Comparison of ENCODE assay signal across 16 cellular contexts in the genomic region with DNA sequence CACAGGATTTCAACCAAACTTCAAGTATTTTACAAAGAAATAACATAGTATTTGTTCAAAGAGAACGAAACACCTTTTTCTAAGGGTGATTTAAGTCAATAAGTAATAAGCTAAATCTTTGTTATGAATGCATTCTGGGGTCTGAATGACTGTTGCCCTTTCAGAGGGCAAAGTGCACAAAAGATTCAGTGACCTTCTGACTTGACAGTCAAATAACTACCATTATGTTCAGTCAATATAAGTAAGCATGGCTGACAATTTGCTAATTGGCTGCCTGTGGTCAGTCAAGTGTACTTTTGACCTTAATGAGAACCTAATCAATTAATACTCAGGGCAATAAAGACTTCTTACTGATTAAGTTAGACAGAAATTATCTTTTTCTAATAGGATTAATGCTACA.
DNase-seq lines count a peak whose midpoint lies in the region; ATAC-seq, FAIRE-seq and TF ChIP-seq lines count a peak whose summit lies in the region.
"Had no signal": no experiment of that assay in that cellular context is flagged by ENCODE, and none has a peak within 500 bp of the region (broad histone marks: within the 10 kb centered on the region; RNA-seq: fewer than 3 reads in every experiment).

No MANE protein-coding gene starts in this region.

- H3K36me3 ChIP-seq in GM12878 (ENCODE audit: control insufficient read depth in 2 of 2, insufficient read depth in 2 of 2, low read length in 1 of 2) (no peaks in the 10 kb centered on the region), neuronal stem cell (replicated peaks in 1 of 2; ENCODE audit: control insufficient read depth in 2 of 2, insufficient read depth in 2 of 2, low read length in 2 of 2) (no peaks in the 10 kb centered on the region), MG63 (no peaks in the 10 kb centered on the region)
- H3K36me3 ChIP-seq: BE2C, HAP-1 had no signal

- H3K9ac ChIP-seq in GM12878 (ENCODE audit: control insufficient read depth, insufficient read depth, low read length) (no peak overlapping the region), neuronal stem cell (ENCODE audit: low read depth, low read length, poor library complexity) (no peak overlapping the region)

- no peak overlapping the region for H2BK5ac ChIP-seq in neuronal stem cell (ENCODE audit: low read length)

- no peak overlapping the region for H2AFZ ChIP-seq in GM12878 (ENCODE audit: control insufficient read depth, low read depth, low read length)
- H2AFZ ChIP-seq in neuronal stem cell (ENCODE audit: low read length), result no peak overlapping the region
- H2AFZ ChIP-seq: GM23338 had no signal

- H3K4me3 ChIP-seq in A549, result no peak overlapping the region
- no peak overlapping the region for H3K4me3 ChIP-seq in GM12878
- H3K4me3 ChIP-seq in neuronal stem cell (ENCODE audit: low read length in 2 of 2), result no peak overlapping the region
- no peak overlapping the region for H3K4me3 ChIP-seq in MG63
- H3K4me3 ChIP-seq: GM23338, HAP-1 had no signal

- DNase-seq in A549 (ENCODE audit: low read depth in 1 of 2, low spot score in 1 of 2) (no peak), GM12891 (ENCODE audit: insufficient read length, low spot score) (no peak), GM12878 (ENCODE audit: low read depth, low spot score) (no peak), neuronal stem cell (ENCODE audit: low spot score) (peak; percentile 27), GOT3 (lab: John Stamatoyannopoulos, UW) (no peak), MG63 (no peak), NCI-H187 treated with DMSO at 0.1 percent for 48 hours (lab: John Stamatoyannopoulos, UW) (no peak)
- DNase-seq: BE2C; CD4-positive, alpha-beta memory T cell; COR-L47; DND-41; GDM1 had no signal

- H3K18ac ChIP-seq in neuronal stem cell (ENCODE audit: low read length), result no peak overlapping the region

- intact Hi-C loops in GM12878 (cut with micrococcal nuclease; ENCODE audit: unreplicated experiment), result no loop called here

- FAIRE-seq in A549 (lab: Jason Lieb, UNC) (peak; percentile 95), GM12891 (lab: Jason Lieb, UNC) (peak; percentile 13), GM12878 (lab: Jason Lieb, UNC) (no peak)
- FAIRE-seq: A204.1 had no signal

- CTCF ChIA-PET in A549 (lab: Yijun Ruan, JAX) (interaction anchor here (1.0 to 1.5 kb wide), 2 partner anchors 8 to 12 kb away, joined by 3 read pairs; no protein-coding TSS in a partner anchor), GM12878 (lab: Yijun Ruan, JAX) (no interaction called here)

- H3K4me1 ChIP-seq in A549 (no peaks in the 10 kb centered on the region), GM12878 (ENCODE audit: control insufficient read depth, insufficient read depth, low read length) (no peaks in the 10 kb centered on the region), neuronal stem cell (ENCODE audit: control insufficient read depth in 2 of 2, insufficient read depth in 1 of 2, low read depth in 1 of 2, low read length in 2 of 2) (peaks cover 0 to 4% of the 10 kb centered on the region in 2 donors)
- H3K4me1 ChIP-seq: HAP-1 had no signal

- H2BK12ac ChIP-seq in neuronal stem cell (ENCODE audit: low read length), result no peak overlapping the region

- no peak overlapping the region for H3K4me2 ChIP-seq in A549
- H3K4me2 ChIP-seq in GM12878 (ENCODE audit: control insufficient read depth, insufficient read depth), result no peak overlapping the region
- H3K4me2 ChIP-seq in neuronal stem cell (ENCODE audit: insufficient read depth, low read length, poor library complexity, severe bottlenecking), result no peak overlapping the region
- H3K4me2 ChIP-seq: GM23338 had no signal

- TF ChIP-seq RAD21 in A549 (conservative IDR thresholded peaks at IDR 0.05 in 1 of 2, IDR thresholded peaks at IDR 0.05 in 1 of 2), result no peak
- no peak for TF ChIP-seq RAD21 in GM12878 (IDR thresholded peaks at IDR 0.05; ENCODE audit: insufficient read depth, low read depth, low read length)

- H3K27ac ChIP-seq in A549 (no peak overlapping the region), GM12878 (ENCODE audit: control insufficient read depth, insufficient read depth) (no peak overlapping the region), neuronal stem cell (replicated peaks; ENCODE audit: low read length) (no peak overlapping the region)
- H3K27ac ChIP-seq: C4-2B had no signal

- no peaks in the 10 kb centered on the region for H3K79me1 ChIP-seq in neuronal stem cell (ENCODE audit: low read depth, low read length)

- H3K4ac ChIP-seq in neuronal stem cell (ENCODE audit: low read length), result no peak overlapping the region

- in situ Hi-C loops in GM12878 (cut with MboI), result no loop called here

- no peak for TF ChIP-seq POLR2A in A549 (IDR thresholded peaks at IDR 0.05; ENCODE audit: low read length)
- no peak for TF ChIP-seq POLR2A in GM12891 (IDR thresholded peaks at IDR 0.05; ENCODE audit: low read depth, low read length)
- no peak for TF ChIP-seq POLR2A in GM12878 (IDR thresholded peaks at IDR 0.05; ENCODE audit: low read depth, low read length)

- ATAC-seq in A549 (no peak), GM12878 (no peak)
- ATAC-seq: GM23338 had no signal

- no peak overlapping the region for H2BK120ac ChIP-seq in neuronal stem cell (ENCODE audit: low read depth, low read length)

- no peak overlapping the region for H2BK15ac ChIP-seq in neuronal stem cell (ENCODE audit: low read length)

- no peak overlapping the region for H2AK5ac ChIP-seq in neuronal stem cell (ENCODE audit: low read depth, low read length)

- TF ChIP-seq EP300 in A549 (IDR thresholded peaks at IDR 0.05), result no peak
- no peak for TF ChIP-seq EP300 in GM12878 (IDR thresholded peaks at IDR 0.05; ENCODE audit: borderline replicate concordance in 1 of 2, control insufficient read depth in 1 of 2, low read depth in 2 of 2, low read length in 2 of 2)

- no peak overlapping the region for H4K8ac ChIP-seq in neuronal stem cell (ENCODE audit: low read depth, low read length)

- no peak overlapping the region for H3K14ac ChIP-seq in neuronal stem cell (ENCODE audit: low read length)

- no peak overlapping the region for H3K23ac ChIP-seq in neuronal stem cell (ENCODE audit: low read depth, low read length, poor library complexity)

- BruUV-seq in GM12878 (replicated peaks; lab: Mats Ljungman, UMichigan), result no TSS peak

- WGBS in A549 (ENCODE audit: missing lambda C conversion rate), result 24% methylated on average over 1 of the region's 1 CpG
- WGBS in GM12878 (ENCODE audit: insufficient coverage, insufficient replicate concordance, low lambda C conversion rate, missing lambda C conversion rate), result 27% methylated on average over 1 of the region's 1 CpG
- no CpG with 5 or more reads among the region's 1 CpG for WGBS in neuronal stem cell (ENCODE audit: extremely low coverage in 2 of 2, insufficient read length in 2 of 2, insufficient replicate concordance in 1 of 2), 2 donors

- no peak overlapping the region for H4K91ac ChIP-seq in neuronal stem cell (ENCODE audit: low read depth, low read length, poor library complexity)

- TF ChIP-seq CTCF in A549 (IDR thresholded peaks at IDR 0.05) (no peak), GM12878 (IDR thresholded peaks at IDR 0.05 in 2 of 3, conservative IDR thresholded peaks at IDR 0.05 in 1 of 3; ENCODE audit: control insufficient read depth in 2 of 3, extremely low read depth in 1 of 3, insufficient read depth in 1 of 3, low read depth in 3 of 3, low read length in 3 of 3) (no peak)

- POLR2A ChIA-PET in A549 (lab: Yijun Ruan, JAX) (no interaction called here), GM12878 (lab: Charles Lee) (no interaction called here)

- SMC1A ChIA-PET in GM12878 (lab: Charles Lee; ENCODE audit: uncharacterized antibody, unreplicated experiment), result interaction anchor here (1.4 kb wide), 1 partner anchor 72 kb away, joined by 3 read pairs; no protein-coding TSS in a partner anchor

- H3K27me3 ChIP-seq in GM12878 (replicated peaks in 1 of 2; ENCODE audit: control insufficient read depth in 2 of 2, insufficient read depth in 2 of 2, low read length in 1 of 2), result no peaks in the 10 kb centered on the region
- peaks cover 0 to 23% (median 0%) of the 10 kb centered on the region in 3 experiments for H3K27me3 ChIP-seq in neuronal stem cell (ENCODE audit: control insufficient read depth in 3 of 3, insufficient read depth in 3 of 3, low read depth in 1 of 3, low read length in 3 of 3)
- no peaks in the 10 kb centered on the region for H3K27me3 ChIP-seq in MG63
- H3K27me3 ChIP-seq: BE2C had no signal

- RAD21 ChIA-PET in GM12878 (lab: Charles Lee; ENCODE audit: unreplicated experiment), result no interaction called here

- H3K9me3 ChIP-seq in A549 (no peaks in the 10 kb centered on the region), GM12878 (replicated peaks; ENCODE audit: control insufficient read depth, insufficient read depth, low read length) (no peaks in the 10 kb centered on the region; the same call in 2 of the 3 replicates), neuronal stem cell (replicated peaks in 1 of 2; ENCODE audit: control insufficient read depth in 2 of 2, insufficient read depth in 1 of 2, low read depth in 1 of 2, low read length in 2 of 2) (peaks cover 0 to 3% of the 10 kb centered on the region in 2 donors), MG63 (no peaks in the 10 kb centered on the region)
- H3K9me3 ChIP-seq: BE2C, HAP-1 had no signal

- H4K20me1 ChIP-seq in GM12878 (ENCODE audit: control insufficient read depth, insufficient read depth), result no peaks in the 10 kb centered on the region

- H3K79me2 ChIP-seq in GM12878 (ENCODE audit: control insufficient read depth, insufficient read depth, low read length), result no peaks in the 10 kb centered on the region

TF ChIP-seq in A549, 52 proteins besides CTCF, POLR2A, EP300 and RAD21 (continues in another document):
- TF ChIP-seq HOXB5 (CRISPR knock-in tag; IDR thresholded peaks at IDR 0.05), result no peak

TF ChIP-seq in GM12891, 5 proteins besides CTCF, POLR2A, EP300 and RAD21:
- TF ChIP-seq TAF1 (IDR thresholded peaks at IDR 0.05; ENCODE audit: low read depth, low read length), result no peak

TF ChIP-seq in GM12878, 131 proteins besides CTCF, POLR2A, EP300 and RAD21:
- TF ChIP-seq MTA2 (IDR thresholded peaks at IDR 0.05; ENCODE audit: low read depth), result peak; percentile 80
- TF ChIP-seq NR2F1 (conservative IDR thresholded peaks at IDR 0.05), result peak; percentile 82
- no peak for TF ChIP-seq BRCA1 (IDR thresholded peaks at IDR 0.05; ENCODE audit: low read depth, low read length)
